In the genomic region with DNA sequence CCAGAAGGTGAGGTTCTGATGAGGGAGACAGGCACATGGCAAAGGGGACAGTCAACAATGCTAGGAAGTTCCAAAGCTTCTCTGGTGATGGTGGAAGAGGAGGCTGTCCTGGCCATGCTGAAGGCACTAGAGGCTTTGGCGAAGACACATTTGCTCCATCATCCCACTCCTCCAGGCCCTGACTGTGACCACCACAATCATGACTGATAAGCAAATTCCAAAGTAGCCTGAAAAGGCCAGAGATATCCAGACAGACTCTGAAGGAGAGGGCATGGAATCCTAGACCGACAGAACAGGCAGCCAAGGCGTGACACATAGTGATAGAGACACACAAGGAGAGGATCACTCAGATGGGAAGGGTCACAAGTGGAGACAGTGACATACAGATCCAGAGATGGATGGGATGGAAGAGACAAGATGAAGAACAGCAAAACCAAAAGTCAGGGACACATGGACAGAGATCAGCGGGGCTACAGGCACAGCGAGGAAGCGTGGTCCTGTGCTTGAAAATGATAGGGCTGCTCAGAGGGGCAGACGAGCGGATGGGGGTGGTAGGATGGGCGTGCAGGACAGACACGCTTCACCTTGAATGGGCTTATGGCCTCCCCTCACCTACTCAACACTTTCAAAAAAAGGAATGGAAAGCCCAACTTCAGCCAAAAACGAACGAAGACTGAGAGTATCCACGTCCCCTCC, we compare ENCODE assay signal across 1 cellular context.
TF ChIP-seq lines count a peak whose summit lies in the region.

No MANE protein-coding gene starts in this region.

TF ChIP-seq in HepG2, 621 proteins besides CTCF, POLR2A, EP300 and RAD21 (continued from another document):
- no peak for TF ChIP-seq THAP11 (CRISPR knock-in tag; IDR thresholded peaks at IDR 0.05)
- TF ChIP-seq, protein P1, sequence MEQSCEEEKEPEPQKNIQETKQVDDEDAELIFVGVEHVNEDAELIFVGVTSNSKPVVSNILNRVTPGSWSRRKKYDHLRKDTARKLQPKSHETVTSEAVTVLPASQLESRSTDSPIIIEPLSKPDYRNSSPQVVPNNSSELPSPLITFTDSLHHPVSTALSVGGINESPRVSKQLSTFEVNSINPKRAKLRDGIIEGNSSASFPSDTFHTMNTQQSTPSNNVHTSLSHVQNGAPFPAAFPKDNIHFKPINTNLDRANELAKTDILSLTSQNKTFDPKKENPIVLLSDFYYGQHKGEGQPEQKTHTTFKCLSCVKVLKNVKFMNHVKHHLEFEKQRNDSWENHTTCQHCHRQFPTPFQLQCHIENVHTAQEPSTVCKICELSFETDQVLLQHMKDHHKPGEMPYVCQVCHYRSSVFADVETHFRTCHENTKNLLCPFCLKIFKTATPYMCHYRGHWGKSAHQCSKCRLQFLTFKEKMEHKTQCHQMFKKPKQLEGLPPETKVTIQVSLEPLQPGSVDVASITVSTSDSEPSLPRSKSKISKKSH (CRISPR knock-in tag; IDR thresholded peaks at IDR 0.05; ENCODE audit: borderline replicate concordance) = no peak
- TF ChIP-seq TCF7 (IDR thresholded peaks at IDR 0.05; ENCODE audit: low read depth) = no peak
- TF ChIP-seq REL (CRISPR knock-in tag; conservative IDR thresholded peaks at IDR 0.05) = no peak
